Comparison of ENCODE assay signal across 8 cellular contexts in the genomic region with DNA sequence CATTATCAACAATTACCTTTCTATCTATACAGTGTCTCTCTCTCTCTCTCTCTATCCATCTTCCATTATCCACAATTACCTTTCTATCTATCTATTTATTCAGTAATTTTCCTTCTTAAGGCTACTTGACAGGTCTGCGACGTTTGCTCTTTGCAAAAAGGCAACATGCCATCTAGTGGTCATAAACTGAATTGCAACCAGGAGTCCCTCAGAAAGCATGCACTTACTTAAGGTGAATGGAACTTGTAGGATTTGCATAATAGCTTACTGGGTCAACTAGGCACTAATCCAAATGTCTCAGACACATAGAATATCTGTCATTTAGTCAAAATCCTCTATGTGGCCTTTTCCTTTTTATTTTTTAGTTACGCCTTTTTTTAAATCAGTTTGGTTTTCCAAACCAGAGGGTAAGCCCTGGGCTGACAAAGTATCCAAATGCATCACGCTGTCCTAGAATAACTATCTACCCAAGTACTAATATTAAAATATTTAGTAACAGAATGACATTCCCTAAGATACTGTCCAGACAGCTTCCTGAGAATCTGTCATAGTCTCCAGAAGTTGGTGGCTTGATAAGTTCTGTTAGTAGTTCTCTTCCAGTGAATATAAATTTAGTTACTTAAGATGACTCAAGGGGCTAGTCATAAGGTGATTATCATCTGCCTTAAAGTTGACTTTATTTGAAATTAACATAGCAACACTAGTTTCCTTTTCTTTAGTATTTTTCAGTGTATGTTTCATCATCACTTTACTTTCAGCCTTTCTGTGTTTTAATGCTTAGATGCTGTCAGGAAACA.
DNase-seq lines count a peak whose midpoint lies in the region; ATAC-seq and TF ChIP-seq lines count a peak whose summit lies in the region.

No MANE protein-coding gene starts in this region.

- 36% methylated on average over 4 of the region's 4 CpGs for WGBS in right cardiac atrium

- no peaks in the 10 kb centered on the region for H3K27me3 ChIP-seq in OCI-LY1 (ENCODE audit: insufficient read depth, low read length)
- no peaks in the 10 kb centered on the region for H3K27me3 ChIP-seq in right cardiac atrium (ENCODE audit: control insufficient read depth, insufficient read depth)
- no peaks in the 10 kb centered on the region for H3K27me3 ChIP-seq in gastrocnemius medialis

- H3K27ac ChIP-seq in OCI-LY1 (ENCODE audit: low read depth, low read length, poor library complexity, severe bottlenecking) (no peak overlapping the region), right cardiac atrium (ENCODE audit: low read length) (no peak overlapping the region), gastrocnemius medialis (no peak overlapping the region)

- no peak overlapping the region for H3K4me2 ChIP-seq in OCI-LY1 (ENCODE audit: low read length)

- H3K36me3 ChIP-seq in OCI-LY1 (ENCODE audit: insufficient read depth, low read length) (no peaks in the 10 kb centered on the region), gastrocnemius medialis (no peaks in the 10 kb centered on the region)

- peak; percentile 32 for DNase-seq in stimulated activated CD4-positive, alpha-beta T cell treated with anti-CD3 and anti-CD28 coated beads, Interleukin-15, amount 100 ng/mL, for 24 hours
- no peak for DNase-seq in stimulated activated CD4-positive, alpha-beta T cell treated with anti-CD3 and anti-CD28 coated beads, Interleukin-12 subunit alpha, Interleukin-12 subunit beta, amount 100 ng/mL, for 4 hours
- DNase-seq in HCEC 1CT (peak; percentile 81), Kasumi-1 (lab: John Stamatoyannopoulos, UW) (peak; percentile 70 to 82), amniotic stem cell (lab: John Stamatoyannopoulos, UW) (peak; percentile 70), right cardiac atrium (no peak), gastrocnemius medialis (peak in 1 of 2 donors; percentile 14)

- peak; percentile 38 to 57 for ATAC-seq in right cardiac atrium
- ATAC-seq in gastrocnemius medialis = peak; percentile 47 to 74

- no peak overlapping the region for H2AFZ ChIP-seq in OCI-LY1 (ENCODE audit: low read length)

- no peaks in the 10 kb centered on the region for H3F3A ChIP-seq in OCI-LY1 (ENCODE audit: insufficient read depth, low read length)

- H3K4me1 ChIP-seq in OCI-LY1 (ENCODE audit: insufficient read depth, low read length, severe bottlenecking) = no peaks in the 10 kb centered on the region
- H3K4me1 ChIP-seq in right cardiac atrium (ENCODE audit: control insufficient read depth, insufficient read depth, low read length) = no peaks in the 10 kb centered on the region
- peaks cover 6 to 15% of the 10 kb centered on the region in 2 donors for H3K4me1 ChIP-seq in gastrocnemius medialis

- H3K9me3 ChIP-seq in OCI-LY1 (ENCODE audit: low read length) = peaks cover 8% of the 10 kb centered on the region; the same call in 1 of the 2 replicates
- H3K9me3 ChIP-seq in right cardiac atrium (ENCODE audit: control insufficient read depth, low read length) = no peaks in the 10 kb centered on the region
- H3K9me3 ChIP-seq in gastrocnemius medialis = no peaks in the 10 kb centered on the region

- in situ Hi-C loops in gastrocnemius medialis (cut with MboI; ENCODE audit: low sequenced_read_pairs in 4 of 4) = loop anchor here in 1 of 4 donors (25.0 kb wide), 1 partner anchor 1148 kb away; no protein-coding TSS in a partner anchor

- no peaks in the 10 kb centered on the region for H3K79me2 ChIP-seq in OCI-LY1 (ENCODE audit: insufficient read depth, low read length)

- TF ChIP-seq CTCF in OCI-LY1 (IDR thresholded peaks at IDR 0.05; ENCODE audit: low read length) = peak; percentile 100
- TF ChIP-seq CTCF in gastrocnemius medialis (IDR thresholded peaks at IDR 0.05 in 4 of 5, conservative IDR thresholded peaks at IDR 0.05 in 1 of 5) = peak; percentile 61 to 86 (median 65)

- H4K20me1 ChIP-seq in OCI-LY1 (ENCODE audit: insufficient read depth, low read length) = no peaks in the 10 kb centered on the region

- H3K4me3 ChIP-seq in OCI-LY1 (ENCODE audit: low read depth, low read length, poor library complexity, severe bottlenecking) = no peak overlapping the region
- no peak overlapping the region for H3K4me3 ChIP-seq in right cardiac atrium (ENCODE audit: low read length)
- no peak overlapping the region for H3K4me3 ChIP-seq in gastrocnemius medialis

- no peak overlapping the region for H3K9ac ChIP-seq in OCI-LY1 (ENCODE audit: low read length)

- H3K9me2 ChIP-seq in OCI-LY1 (ENCODE audit: low read depth, low read length) = no peaks in the 10 kb centered on the region

- intact Hi-C loops in right cardiac atrium (cut with DNase I) = no loop called here
- intact Hi-C loops in gastrocnemius medialis (cut with DNase I; ENCODE audit: low total_unique reads) = loop anchor here (5.0 to 10.0 kb wide), 2 partner anchors 204 to 593 kb away; partner anchors contain the start of genes PPP1R3A and SMIM30

- no peak for TF ChIP-seq POLR2A in gastrocnemius medialis (IDR thresholded peaks at IDR 0.05)

Comparison
In these comparisons a context has a peak if more than half of its experiments do, and no peak if none do; other contexts are left out.
1. DNase-seq: peak in stimulated activated CD4-positive, alpha-beta T cell treated with anti-CD3 and anti-CD28 coated beads, Interleukin-15, amount 100 ng/mL, for 24 hours (single experiment), HCEC 1CT (single experiment), Kasumi-1 (2 of 2) and amniotic stem cell (single experiment); none in stimulated activated CD4-positive, alpha-beta T cell treated with anti-CD3 and anti-CD28 coated beads, Interleukin-12 subunit alpha, Interleukin-12 subunit beta, amount 100 ng/mL, for 4 hours (single experiment) and right cardiac atrium (0 of 3).